8 cellular contexts compared by ENCODE assay signal in the genomic region with DNA sequence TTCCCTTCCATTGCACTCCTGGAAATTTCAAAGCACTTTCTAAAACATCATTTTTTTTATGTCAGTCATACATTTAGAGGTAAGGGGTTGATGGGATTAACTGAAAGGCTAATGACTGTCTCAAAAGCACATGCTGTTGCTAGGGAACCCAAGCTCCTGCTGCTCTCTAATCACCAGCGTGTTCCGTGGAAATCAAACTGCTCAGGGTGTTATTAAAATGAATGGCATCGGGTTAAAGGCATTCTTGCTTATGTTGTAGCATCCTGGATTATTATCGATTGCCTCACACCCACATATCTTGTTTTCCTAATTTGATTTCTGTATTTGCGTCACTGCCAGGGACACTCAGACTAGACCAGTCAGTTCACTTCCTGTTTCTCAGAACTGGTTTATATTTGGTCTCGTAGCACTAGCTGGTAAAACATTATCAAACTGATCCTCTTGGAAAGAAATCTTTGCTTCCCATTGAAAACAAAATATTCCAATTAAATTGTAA.
DNase-seq lines count a peak whose midpoint lies in the region; ATAC-seq and TF ChIP-seq lines count a peak whose summit lies in the region.

No MANE protein-coding gene starts in this region.

- TF ChIP-seq CTCF in AG04450 (IDR thresholded peaks at IDR 0.05; ENCODE audit: low read depth, low read length) = no peak
- no peak for TF ChIP-seq CTCF in GM12864 (IDR thresholded peaks at IDR 0.05; ENCODE audit: low read depth, low read length, missing control alignments)
- no peak for TF ChIP-seq CTCF in OCI-LY7 (conservative IDR thresholded peaks at IDR 0.05; ENCODE audit: low read length)
- no peak for TF ChIP-seq CTCF in liver (IDR thresholded peaks at IDR 0.05; ENCODE audit: low read depth, low read length, missing input control)
- TF ChIP-seq CTCF in thoracic aorta (IDR thresholded peaks at IDR 0.05) = no peak

- TF ChIP-seq RAD21 in liver (IDR thresholded peaks at IDR 0.05) = peak; percentile 49 to 56

- intact Hi-C loops in OCI-LY7 (cut with micrococcal nuclease; ENCODE audit: unreplicated experiment) = loop anchor here (2.0 kb wide), 1 partner anchor 120 kb away; no protein-coding TSS in a partner anchor

- peak overlapping the region; percentile 4; the same call in 1 of the 2 replicates for H2AFZ ChIP-seq in OCI-LY7 (ENCODE audit: low read length)

- peaks cover 64% of the 10 kb centered on the region for H3K79me2 ChIP-seq in OCI-LY7 (ENCODE audit: insufficient read depth, low read depth, low read length)

- no peaks in the 10 kb centered on the region for H3K9me2 ChIP-seq in OCI-LY7 (ENCODE audit: insufficient read depth, low read length)

- H3K27ac ChIP-seq in AG04450 (ENCODE audit: low read depth, low read length) = peak overlapping the region; percentile 12
- peak overlapping the region; percentile 85 for H3K27ac ChIP-seq in OCI-LY7 (ENCODE audit: low read depth, low read length, poor library complexity, severe bottlenecking)
- peak overlapping the region; percentile 29 to 99 for H3K27ac ChIP-seq in liver (ENCODE audit: low read depth in 1 of 2, low read length in 2 of 2)
- peak overlapping the region; percentile 99 to 100 for H3K27ac ChIP-seq in thoracic aorta

- H3K36me3 ChIP-seq in OCI-LY7 (ENCODE audit: insufficient read depth, low read length) = peaks cover 6% of the 10 kb centered on the region; the same call in 1 of the 2 replicates
- H3K36me3 ChIP-seq in liver (ENCODE audit: control insufficient read depth in 4 of 4, insufficient read depth in 3 of 4, low read depth in 1 of 4, low read length in 3 of 4) = no peaks in the 10 kb centered on the region
- no peaks in the 10 kb centered on the region for H3K36me3 ChIP-seq in thoracic aorta

- POLR2A ChIA-PET in AG04450 (lab: Yijun Ruan, JAX) = interaction anchor here (0.6 kb wide), 1 partner anchor 217 kb away, joined by 3 read pairs; a partner anchor contains a TSS
- POLR2A ChIA-PET in OCI-LY7 (lab: Charles Lee) = interaction anchor here (0.7 to 11.0 kb wide), 4 partner anchors 11 to 189 kb away, joined by 3 to 186 read pairs (median 3); no protein-coding TSS in a partner anchor

- WGBS in liver = 4% methylated on average over 6 of the region's 6 CpGs

- H3K4me1 ChIP-seq in OCI-LY7 (ENCODE audit: insufficient read depth, low read length, poor library complexity, severe bottlenecking) = peaks cover 27% of the 10 kb centered on the region
- peaks cover 2 to 29% (median 19%) of the 10 kb centered on the region in 4 donors for H3K4me1 ChIP-seq in liver (ENCODE audit: control insufficient read depth in 4 of 4, insufficient read depth in 4 of 4, low read length in 3 of 4)
- peaks cover 5 to 17% of the 10 kb centered on the region in 2 donors for H3K4me1 ChIP-seq in thoracic aorta (ENCODE audit: control insufficient read depth in 1 of 2, low read depth in 2 of 2)

- peak overlapping the region in 1 of 2 donors; percentile 86 for H3K9ac ChIP-seq in liver (ENCODE audit: low read depth in 1 of 2, low read length in 2 of 2)

- no peaks in the 10 kb centered on the region; the same call in 1 of the 2 replicates for H3K9me3 ChIP-seq in AG04450 (ENCODE audit: control insufficient read depth, insufficient read depth, low read length)
- H3K9me3 ChIP-seq in OCI-LY7 (ENCODE audit: low read length) = no peaks in the 10 kb centered on the region
- H3K9me3 ChIP-seq in liver (ENCODE audit: control insufficient read depth in 4 of 4, low read length in 3 of 4) = no peaks in the 10 kb centered on the region
- no peaks in the 10 kb centered on the region for H3K9me3 ChIP-seq in thoracic aorta

- BruUV-seq in OCI-LY7 (replicated peaks; lab: Mats Ljungman, UMichigan) = no TSS peak

- peak overlapping the region; percentile 72 for H3K4me3 ChIP-seq in AG04450 (ENCODE audit: low read depth, low read length)
- peak overlapping the region; percentile 80 for H3K4me3 ChIP-seq in GM12864 (ENCODE audit: low read depth, low read length)
- peak overlapping the region; percentile 85 for H3K4me3 ChIP-seq in OCI-LY7 (ENCODE audit: low read depth, low read length, poor library complexity, severe bottlenecking)
- H3K4me3 ChIP-seq in liver (ENCODE audit: low read depth in 1 of 3, low read length in 3 of 3) = peak overlapping the region in 2 of 3 donors; percentile 63 to 93
- H3K4me3 ChIP-seq in thoracic aorta = peak overlapping the region; percentile 97

- no peaks in the 10 kb centered on the region for H4K20me1 ChIP-seq in OCI-LY7 (ENCODE audit: insufficient read depth, low read length)

- DNase-seq in AG04450 (ENCODE audit: low read depth, low spot score) (no peak), GM12864 (ENCODE audit: low read depth) (no peak), OCI-LY7 (ENCODE audit: low spot score) (peak; percentile 32), cerebellar cortex (ENCODE audit: low spot score) (peak; percentile 57), thoracic aorta (ENCODE audit: low spot score) (no peak)

- CTCF ChIA-PET in AG04450 (lab: Charles Lee) (interaction anchor here (0.6 kb wide), 1 partner anchor 261 kb away, joined by 3 read pairs; no protein-coding TSS in a partner anchor), OCI-LY7 (lab: Charles Lee; ENCODE audit: unreplicated experiment) (no interaction called here)

- peak overlapping the region; percentile 99 for H3K4me2 ChIP-seq in OCI-LY7 (ENCODE audit: low read length)

- ATAC-seq in thoracic aorta (ENCODE audit: insufficient number of reproducible peaks, low FRiP score, low read depth) (no peak), HG02840 (IDR thresholded peaks at IDR 0.05; ENCODE audit: low FRiP score, unreplicated experiment) (no peak), GM19397 (IDR thresholded peaks at IDR 0.05; ENCODE audit: unreplicated experiment) (no peak)

- H3K27me3 ChIP-seq in AG04450 (ENCODE audit: control insufficient read depth, insufficient read depth, low read length) = no peaks in the 10 kb centered on the region
- no peaks in the 10 kb centered on the region for H3K27me3 ChIP-seq in liver (ENCODE audit: control insufficient read depth in 4 of 4, insufficient read depth in 4 of 4, low read length in 3 of 4)
- no peaks in the 10 kb centered on the region for H3K27me3 ChIP-seq in thoracic aorta (replicated peaks; ENCODE audit: insufficient read depth)

TF ChIP-seq in liver, 16 proteins besides CTCF, POLR2A, EP300 and RAD21 (continues in another document):
- TF ChIP-seq, protein P1, sequence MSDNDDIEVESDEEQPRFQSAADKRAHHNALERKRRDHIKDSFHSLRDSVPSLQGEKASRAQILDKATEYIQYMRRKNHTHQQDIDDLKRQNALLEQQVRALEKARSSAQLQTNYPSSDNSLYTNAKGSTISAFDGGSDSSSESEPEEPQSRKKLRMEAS (IDR thresholded peaks at IDR 0.05) = peak; percentile 65
- TF ChIP-seq FOXA1 (IDR thresholded peaks at IDR 0.05) (no peak), YY1 (IDR thresholded peaks at IDR 0.05) (peak; percentile 47), TAF1 (conservative IDR thresholded peaks at IDR 0.05) (peak; percentile 75), HNF4G (IDR thresholded peaks at IDR 0.05) (no peak), JUND (IDR thresholded peaks at IDR 0.05) (peak in 1 of 2 donors; percentile 18), GABPA (IDR thresholded peaks at IDR 0.05 in 1 of 2, conservative IDR thresholded peaks at IDR 0.05 in 1 of 2) (peak; percentile 26 to 66), EGR1 (IDR thresholded peaks at IDR 0.05; ENCODE audit: low read depth in 2 of 2) (no peak), HNF4A (conservative IDR thresholded peaks at IDR 0.05) (peak; percentile 15 to 47), RXRA (IDR thresholded peaks at IDR 0.05) (peak; percentile 11 to 62), FOXA2 (IDR thresholded peaks at IDR 0.05) (no peak), NR2F2 (IDR thresholded peaks at IDR 0.05) (no peak)
- TF ChIP-seq, protein P2, sequence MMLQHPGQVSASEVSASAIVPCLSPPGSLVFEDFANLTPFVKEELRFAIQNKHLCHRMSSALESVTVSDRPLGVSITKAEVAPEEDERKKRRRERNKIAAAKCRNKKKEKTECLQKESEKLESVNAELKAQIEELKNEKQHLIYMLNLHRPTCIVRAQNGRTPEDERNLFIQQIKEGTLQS (IDR thresholded peaks at IDR 0.05) = no peak
- TF ChIP-seq, protein P3, sequence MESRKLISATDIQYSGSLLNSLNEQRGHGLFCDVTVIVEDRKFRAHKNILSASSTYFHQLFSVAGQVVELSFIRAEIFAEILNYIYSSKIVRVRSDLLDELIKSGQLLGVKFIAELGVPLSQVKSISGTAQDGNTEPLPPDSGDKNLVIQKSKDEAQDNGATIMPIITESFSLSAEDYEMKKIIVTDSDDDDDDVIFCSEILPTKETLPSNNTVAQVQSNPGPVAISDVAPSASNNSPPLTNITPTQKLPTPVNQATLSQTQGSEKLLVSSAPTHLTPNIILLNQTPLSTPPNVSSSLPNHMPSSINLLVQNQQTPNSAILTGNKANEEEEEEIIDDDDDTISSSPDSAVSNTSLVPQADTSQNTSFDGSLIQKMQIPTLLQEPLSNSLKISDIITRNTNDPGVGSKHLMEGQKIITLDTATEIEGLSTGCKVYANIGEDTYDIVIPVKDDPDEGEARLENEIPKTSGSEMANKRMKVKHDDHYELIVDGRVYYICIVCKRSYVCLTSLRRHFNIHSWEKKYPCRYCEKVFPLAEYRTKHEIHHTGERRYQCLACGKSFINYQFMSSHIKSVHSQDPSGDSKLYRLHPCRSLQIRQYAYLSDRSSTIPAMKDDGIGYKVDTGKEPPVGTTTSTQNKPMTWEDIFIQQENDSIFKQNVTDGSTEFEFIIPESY (IDR thresholded peaks at IDR 0.05) = no peak

Comparison
In these comparisons a context has a peak if more than half of its experiments do, and no peak if none do; other contexts are left out.
1. DNase-seq: peak in OCI-LY7 (single experiment) and cerebellar cortex (single experiment); none in AG04450 (single experiment), GM12864 (single experiment) and thoracic aorta (single experiment).
2. H3K27ac ChIP-seq: peak in every context shown above with its lines; median percentile 100 in thoracic aorta; 85 in OCI-LY7; 64 in liver; 12 in AG04450.
3. Peak in every context shown above with its lines, with median percentiles within 50 percentile points of each other: H3K4me3 ChIP-seq.